9 cellular contexts compared by ENCODE assay signal in the genomic region with DNA sequence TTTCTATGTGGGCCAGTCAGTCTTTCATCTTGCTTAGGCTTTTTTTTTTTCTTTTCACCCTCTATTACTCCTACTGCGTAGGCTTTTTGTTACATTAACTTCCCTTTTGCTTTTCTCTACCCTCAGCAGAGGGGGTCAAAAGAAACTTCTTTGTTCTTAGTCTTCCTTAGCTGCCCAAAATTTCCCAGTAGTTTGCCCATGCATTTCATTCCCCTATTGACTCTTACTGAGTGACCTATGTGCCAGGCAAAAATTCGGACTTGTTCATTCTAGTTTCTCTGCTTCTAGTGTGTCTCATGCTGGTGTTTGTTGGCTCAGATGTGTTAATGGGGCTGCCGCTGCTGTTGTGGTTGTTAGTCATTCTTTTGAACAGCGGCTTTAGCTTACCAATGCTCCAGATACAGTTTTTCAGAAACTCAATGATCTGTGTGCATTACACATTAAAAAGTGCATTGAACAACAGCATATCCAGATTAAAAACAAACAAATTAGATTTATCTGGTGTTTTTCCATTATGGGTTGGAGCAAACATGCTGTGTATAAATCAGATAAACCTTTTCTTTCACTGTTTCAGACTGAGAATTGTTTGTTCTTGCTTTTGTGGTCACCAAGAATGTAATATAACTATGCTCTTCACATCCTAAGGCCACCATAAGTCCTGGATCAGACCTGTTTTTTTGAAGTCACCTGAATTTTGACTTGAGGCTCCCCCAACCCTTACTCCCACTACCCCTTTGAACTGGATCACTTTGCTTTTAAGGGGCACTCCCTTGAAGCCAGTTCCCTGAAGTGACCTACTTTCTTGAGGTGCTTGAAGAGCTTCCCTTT. TPM values are rescaled to one million over a fixed set of nuclear protein-coding genes. Genes with fewer than 3 reads are reported as not detected.
DNase-seq lines count a peak whose midpoint lies in the region; ATAC-seq, FAIRE-seq and TF ChIP-seq lines count a peak whose summit lies in the region.
"Had no signal": no experiment of that assay in that cellular context is flagged by ENCODE, and none has a peak within 500 bp of the region (broad histone marks: within the 10 kb centered on the region; RNA-seq: fewer than 3 reads in every experiment).

No MANE protein-coding gene starts in this region.

- ATAC-seq in esophagus mucosa (peak; percentile 79), psoas muscle (peak in 3 of 4 donors; percentile 34 to 43 (median 39)), GM18870 (IDR thresholded peaks at IDR 0.05; ENCODE audit: unreplicated experiment) (no peak)

- intact Hi-C loops in psoas muscle (cut with DNase I): no loop called here

- no peak overlapping the region for H2AFZ ChIP-seq in OCI-LY3 (ENCODE audit: low read depth, low read length)

- peaks cover 71% of the 10 kb centered on the region for H3K4me1 ChIP-seq in OCI-LY3 (ENCODE audit: low read length)
- H3K4me1 ChIP-seq in psoas muscle: peaks cover 31% of the 10 kb centered on the region

- DNase-seq in GM19239 (ENCODE audit: insufficient read length, low spot score) (no peak), psoas muscle (no peak), SK-N-DZ (ENCODE audit: low spot score) (no peak), SW 1271 (lab: John Stamatoyannopoulos, UW) (no peak), NCI-H2107 (lab: John Stamatoyannopoulos, UW) (no peak)
- DNase-seq: endodermal cell had no signal

- WGBS in psoas muscle, 3 donors: 58 to 80% (median 76%) methylated on average over 4 of the region's 4 CpGs

- FAIRE-seq in GM19239 (lab: Jason Lieb, UNC): peak; percentile 82

- H3K27me3 ChIP-seq in OCI-LY3 (ENCODE audit: low read depth, low read length) (no peaks in the 10 kb centered on the region), psoas muscle (ENCODE audit: insufficient read depth in 3 of 3, low read length in 2 of 3) (no peaks in the 10 kb centered on the region)

- H3K27ac ChIP-seq in OCI-LY3 (ENCODE audit: low read length) (peak overlapping the region; percentile 0; the same call in 1 of the 2 replicates), psoas muscle (no peak overlapping the region)

- peaks cover 3% of the 10 kb centered on the region for H4K20me1 ChIP-seq in OCI-LY3 (ENCODE audit: insufficient read depth, low read length)

- H3K9me3 ChIP-seq in OCI-LY3 (ENCODE audit: insufficient read depth, low read length) (no peaks in the 10 kb centered on the region), psoas muscle (no peaks in the 10 kb centered on the region)

- H3K9ac ChIP-seq in OCI-LY3 (ENCODE audit: low read length): peak overlapping the region; percentile 6; the same call in 1 of the 2 replicates

- H3K4me2 ChIP-seq in OCI-LY3 (ENCODE audit: low read length): peak overlapping the region; percentile 62

- H3K4me3 ChIP-seq in OCI-LY3 (ENCODE audit: low read length) (peak overlapping the region; percentile 7), psoas muscle (no peak overlapping the region)

- no peak for TF ChIP-seq CTCF in OCI-LY3 (IDR thresholded peaks at IDR 0.05; ENCODE audit: low read depth, low read length)
- no peak for TF ChIP-seq CTCF in psoas muscle (IDR thresholded peaks at IDR 0.05)

- no peaks in the 10 kb centered on the region for H3K36me3 ChIP-seq in OCI-LY3 (replicated peaks; ENCODE audit: low read depth, low read length)
- no peaks in the 10 kb centered on the region for H3K36me3 ChIP-seq in psoas muscle (ENCODE audit: insufficient read depth in 1 of 2, low read depth in 1 of 2)

- H3K79me2 ChIP-seq in OCI-LY3 (ENCODE audit: low read length): peaks cover 69% of the 10 kb centered on the region

RNA-seq across cellular contexts. Expression of a gene that starts 43.1 kb away (rescaled TPM):
- total RNA-seq in esophagus mucosa: 12.4 TPM
- total RNA-seq in psoas muscle: 10 to 100 TPM in 3 of 4 donors, 1 to 10 TPM in 1; 8.5 to 12.1 (median 11.2) TPM
- polyA plus RNA-seq in psoas muscle: 10 to 100 TPM in 2 of 3 donors, 1 to 10 TPM in 1; 6.5 to 10.5 (median 10.1) TPM
- polyA plus RNA-seq in SK-N-DZ (2014; cell fraction: cytosol; rRNA removed): 13.0 and 15.0 TPM in 2 replicates
- 33.6 and 52.2 TPM in 2 replicates for polyA plus RNA-seq in SK-N-DZ (2014; cell fraction: nucleus; rRNA removed)
